In the genomic region with DNA sequence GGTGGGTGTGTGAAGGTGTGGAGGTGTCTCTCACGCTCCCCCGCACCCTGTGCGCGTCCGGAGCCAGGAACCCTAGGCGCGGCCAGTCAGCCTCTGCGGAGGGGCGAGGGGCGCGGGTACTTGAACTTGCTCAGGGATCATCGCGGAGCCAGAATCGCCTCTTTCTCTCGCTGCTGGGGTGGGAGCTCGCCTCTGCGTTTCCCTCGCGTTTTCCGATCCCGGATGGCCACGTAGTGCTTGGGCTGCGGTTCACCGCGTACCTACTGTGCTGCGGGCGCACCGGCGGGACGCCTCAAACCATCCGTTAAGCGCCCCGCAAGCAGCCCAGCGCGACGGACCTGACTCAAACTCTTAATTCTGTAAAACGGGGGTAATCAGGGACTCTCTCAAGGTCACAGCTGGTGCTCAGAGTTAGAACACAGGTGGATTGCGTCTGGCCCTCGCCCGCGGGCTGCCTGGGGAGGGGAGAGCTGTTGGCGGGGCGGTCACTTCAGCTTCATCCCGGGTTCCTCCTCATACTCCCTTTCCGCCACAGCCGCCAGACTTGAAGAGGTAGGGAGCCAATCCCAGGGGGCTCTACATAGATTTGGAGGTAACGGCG, we compare ENCODE assay signal across 1 cellular context.
TF ChIP-seq lines count a peak whose summit lies in the region.

No MANE protein-coding gene starts in this region.

TF ChIP-seq in SK-N-SH treated with all-trans-retinoic acid at 6 μM for 48 hours, 23 proteins besides CTCF, POLR2A, EP300 and RAD21 (continued from another document):
- TF ChIP-seq, protein P1, sequence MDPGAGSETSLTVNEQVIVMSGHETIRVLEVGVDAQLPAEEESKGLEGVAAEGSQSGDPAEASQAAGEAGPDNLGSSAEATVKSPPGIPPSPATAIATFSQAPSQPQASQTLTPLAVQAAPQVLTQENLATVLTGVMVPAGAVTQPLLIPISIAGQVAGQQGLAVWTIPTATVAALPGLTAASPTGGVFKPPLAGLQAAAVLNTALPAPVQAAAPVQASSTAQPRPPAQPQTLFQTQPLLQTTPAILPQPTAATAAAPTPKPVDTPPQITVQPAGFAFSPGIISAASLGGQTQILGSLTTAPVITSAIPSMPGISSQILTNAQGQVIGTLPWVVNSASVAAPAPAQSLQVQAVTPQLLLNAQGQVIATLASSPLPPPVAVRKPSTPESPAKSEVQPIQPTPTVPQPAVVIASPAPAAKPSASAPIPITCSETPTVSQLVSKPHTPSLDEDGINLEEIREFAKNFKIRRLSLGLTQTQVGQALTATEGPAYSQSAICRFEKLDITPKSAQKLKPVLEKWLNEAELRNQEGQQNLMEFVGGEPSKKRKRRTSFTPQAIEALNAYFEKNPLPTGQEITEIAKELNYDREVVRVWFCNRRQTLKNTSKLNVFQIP (CRISPR knock-in tag; IDR thresholded peaks at IDR 0.05; ENCODE audit: borderline replicate concordance, low read depth), result no peak
- TF ChIP-seq SNAI2 (CRISPR knock-in tag; IDR thresholded peaks at IDR 0.05), result no peak
